ENCODE assay signal across 20 cellular contexts in genomic region chr11:125594958-125595357, GRCh38. TPM values are rescaled to one million over a fixed set of nuclear protein-coding genes. Genes with fewer than 3 reads are reported as not detected.
DNase-seq lines count a peak whose midpoint lies in the region; ATAC-seq, FAIRE-seq and TF ChIP-seq lines count a peak whose summit lies in the region.
"Had no signal": no experiment of that assay in that cellular context is flagged by ENCODE, and none has a peak within 500 bp of the region (broad histone marks: within the 10 kb centered on the region; RNA-seq: fewer than 3 reads in every experiment).

No MANE protein-coding gene starts in this region.

- no peaks in the 10 kb centered on the region for H3K27me3 Mint-ChIP-seq in stimulated activated naive B cell treated with anti-CD40 and anti-IgM and Interleukin-4, amounts not matched to agents 10 μg/mL and 1 μg/mL and 100 μg/mL, for 72 hours
- H3K27me3 Mint-ChIP-seq: stimulated activated naive CD8-positive, alpha-beta T cell treated with anti-CD3 and anti-CD28 coated beads, Interleukin-15, amount 100 ng/mL, for 72 hours had no signal

- RAD21 ChIA-PET in GM12878 (lab: Charles Lee; ENCODE audit: unreplicated experiment): no interaction called here

- WGBS in HepG2 (ENCODE audit: low lambda C conversion rate): 93% methylated on average over 3 of the region's 3 CpGs
- WGBS in right lobe of liver (ENCODE audit: insufficient coverage, low coverage, low lambda C conversion rate, missing lambda C conversion rate): 46% methylated on average over 3 of the region's 3 CpGs
- WGBS in GM12878 (ENCODE audit: insufficient coverage, insufficient replicate concordance, low lambda C conversion rate, missing lambda C conversion rate): 18% methylated on average over 3 of the region's 3 CpGs

- H3K4me1 ChIP-seq in HepG2 (ENCODE audit: insufficient read depth, low read length): peaks cover 33% of the 10 kb centered on the region
- H3K4me1 ChIP-seq in right lobe of liver: peaks cover 0 to 16% (median 8%) of the 10 kb centered on the region in 4 donors
- no peaks in the 10 kb centered on the region; the same call in 1 of the 2 replicates for H3K4me1 ChIP-seq in GM12878 (ENCODE audit: control insufficient read depth, insufficient read depth, low read length)
- no peaks in the 10 kb centered on the region for H3K4me1 ChIP-seq in SJCRH30

- no peak overlapping the region; a peak in 1 of 6 replicates for H3K4me3 ChIP-seq in HepG2 (replicated peaks in 1 of 3; ENCODE audit: insufficient read depth in 1 of 3, low read depth in 2 of 3, low read length in 3 of 3)
- no peak overlapping the region for H3K4me3 ChIP-seq in right lobe of liver
- peak overlapping the region; percentile 85 for H3K4me3 ChIP-seq in GM12878
- H3K4me3 ChIP-seq in SJCRH30: no peak overlapping the region
- H3K4me3 ChIP-seq: skin epidermis had no signal

- BruUV-seq in HepG2 (replicated peaks; lab: Mats Ljungman, UMichigan) (no TSS peak), GM12878 (replicated peaks; lab: Mats Ljungman, UMichigan) (no TSS peak)

- H3K27ac ChIP-seq in HepG2 (ENCODE audit: extremely low read length, insufficient read depth, low read length) (no peak overlapping the region), right lobe of liver (no peak overlapping the region), GM12878 (ENCODE audit: control insufficient read depth, insufficient read depth) (no peak overlapping the region), SJCRH30 (no peak overlapping the region), substantia nigra (ENCODE audit: low read depth, low read length, poor library complexity, severe bottlenecking) (no peak overlapping the region)
- H3K27ac ChIP-seq: epithelial cell of prostate, GM23248, skin epidermis had no signal

- TF ChIP-seq RAD21 in HepG2 (CRISPR knock-in tag; IDR thresholded peaks at IDR 0.05): no peak
- TF ChIP-seq RAD21 in GM12878 (IDR thresholded peaks at IDR 0.05; ENCODE audit: insufficient read depth, low read depth, low read length): no peak

- SMC1A ChIA-PET in GM12878 (lab: Charles Lee; ENCODE audit: uncharacterized antibody, unreplicated experiment): no interaction called here

- H3K4me1 Mint-ChIP-seq in stimulated activated naive B cell treated with anti-CD40 and anti-IgM and Interleukin-4, amounts not matched to agents 10 μg/mL and 1 μg/mL and 100 μg/mL, for 72 hours: peaks cover 23 to 48% of the 10 kb centered on the region in 2 donors

- H3K9ac ChIP-seq in HepG2 (ENCODE audit: insufficient read depth, low read depth, low read length) (peak overlapping the region; percentile 14; the same call in 1 of the 2 replicates), GM12878 (ENCODE audit: control insufficient read depth, insufficient read depth, low read length) (peak overlapping the region; percentile 2; the same call in 1 of the 2 replicates)
- H3K9ac ChIP-seq: GM23248 had no signal

- DNase-seq in HepG2 (ENCODE audit: low spot score) (no peak), right lobe of liver (no peak), NOMO-1 treated with dmso at 0.1 percent for 144 hours (lab: John Stamatoyannopoulos, UW; ENCODE audit: unreplicated experiment) (peak; percentile 9), GM12878 (ENCODE audit: low read depth, low spot score) (no peak), SJCRH30 (no peak), substantia nigra (lab: John Stamatoyannopoulos, UW) (no peak)
- DNase-seq in stimulated activated naive B cell treated with anti-CD40 and anti-IgM and Interleukin-4, amounts not matched to agents 10 μg/mL and 1 μg/mL and 100 μg/mL, for 72 hours: no peak
- DNase-seq: amniotic stem cell; BE2C; DMS79; GM23248; islet precursor cell; NCI-H1048; NCI-H82; stimulated activated naive CD8-positive, alpha-beta T cell treated with anti-CD3 and anti-CD28 coated beads, Interleukin-15, amount 100 ng/mL, for 72 hours had no signal

- H3K36me3 ChIP-seq in HepG2 (replicated peaks in 1 of 2; ENCODE audit: control insufficient read depth in 1 of 2, insufficient read depth in 2 of 2, low read length in 2 of 2) (peaks cover 7 to 29% of the 10 kb centered on the region in 2 experiments), right lobe of liver (peaks cover 0 to 35% (median 7%) of the 10 kb centered on the region in 4 donors), GM12878 (ENCODE audit: control insufficient read depth in 2 of 2, insufficient read depth in 2 of 2, low read length in 1 of 2) (peaks cover 0 to 6% of the 10 kb centered on the region in 2 experiments; a peak in 2 of 4 replicates), SJCRH30 (peaks cover 7% of the 10 kb centered on the region)

- intact Hi-C loops in HepG2 (cut with micrococcal nuclease; ENCODE audit: unreplicated experiment) (no loop called here), right lobe of liver (cut with DNase I) (no loop called here), GM12878 (cut with micrococcal nuclease; ENCODE audit: unreplicated experiment) (loop anchor here (5.0 kb wide), 2 partner anchors 103 to 292 kb away; partner anchors contain the start of gene HYLS1)

- H3K4me2 ChIP-seq in HepG2 (ENCODE audit: low read depth, low read length) (peak overlapping the region; percentile 39; the same call in 1 of the 2 replicates), GM12878 (ENCODE audit: control insufficient read depth, insufficient read depth) (peak overlapping the region; percentile 82)

- TF ChIP-seq CTCF in HepG2 (CRISPR knock-in tag; IDR thresholded peaks at IDR 0.05): no peak
- no peak for TF ChIP-seq CTCF in right lobe of liver (IDR thresholded peaks at IDR 0.05)
- no peak for TF ChIP-seq CTCF in GM12878 (IDR thresholded peaks at IDR 0.05 in 2 of 3, conservative IDR thresholded peaks at IDR 0.05 in 1 of 3; ENCODE audit: control insufficient read depth in 2 of 3, extremely low read depth in 1 of 3, insufficient read depth in 1 of 3, low read depth in 3 of 3, low read length in 3 of 3)

- H3K4me3 Mint-ChIP-seq in stimulated activated naive B cell treated with anti-CD40 and anti-IgM and Interleukin-4, amounts not matched to agents 10 μg/mL and 1 μg/mL and 100 μg/mL, for 72 hours: peak overlapping the region; percentile 72 to 74

- no peak for FAIRE-seq in HepG2 (lab: Jason Lieb, UNC)
- FAIRE-seq in GM12878 (lab: Jason Lieb, UNC): no peak
- FAIRE-seq: HTR-8/SVneo had no signal

- H4K20me1 ChIP-seq in HepG2 (ENCODE audit: insufficient read depth, low read length) (no peaks in the 10 kb centered on the region), GM12878 (ENCODE audit: control insufficient read depth, insufficient read depth) (no peaks in the 10 kb centered on the region)

- no peak for TF ChIP-seq POLR2A in HepG2 (IDR thresholded peaks at IDR 0.05; ENCODE audit: insufficient read depth in 1 of 2, low read depth in 2 of 2, low read length in 2 of 2)
- TF ChIP-seq POLR2A in right lobe of liver (IDR thresholded peaks at IDR 0.05): no peak
- TF ChIP-seq POLR2A in GM12878 (IDR thresholded peaks at IDR 0.05; ENCODE audit: low read depth, low read length): no peak

- POLR2A ChIA-PET in HepG2 (lab: Yijun Ruan, JAX): no interaction called here
- POLR2A ChIA-PET in GM12878 (lab: Charles Lee): interaction anchor here (0.7 to 1.5 kb wide), 2 partner anchors 25 to 293 kb away, joined by 3 to 6 read pairs; partner anchors contain the start of genes EI24 and HYLS1

- H3K27ac Mint-ChIP-seq in stimulated activated naive B cell treated with anti-CD40 and anti-IgM and Interleukin-4, amounts not matched to agents 10 μg/mL and 1 μg/mL and 100 μg/mL, for 72 hours: peak overlapping the region; percentile 26

- TF ChIP-seq EP300 in HepG2 (IDR thresholded peaks at IDR 0.05; ENCODE audit: low read depth in 2 of 2, low read length in 2 of 2) (no peak), HepG2 (CRISPR knock-in tag; IDR thresholded peaks at IDR 0.05; ENCODE audit: borderline replicate concordance) (no peak), GM12878 (IDR thresholded peaks at IDR 0.05; ENCODE audit: borderline replicate concordance in 1 of 2, control insufficient read depth in 1 of 2, low read depth in 2 of 2, low read length in 2 of 2) (no peak)

- no peaks in the 10 kb centered on the region for H3K9me3 Mint-ChIP-seq in stimulated activated naive B cell treated with anti-CD40 and anti-IgM and Interleukin-4, amounts not matched to agents 10 μg/mL and 1 μg/mL and 100 μg/mL, for 72 hours
- H3K9me3 Mint-ChIP-seq: stimulated activated naive CD8-positive, alpha-beta T cell treated with anti-CD3 and anti-CD28 coated beads, Interleukin-15, amount 100 ng/mL, for 72 hours had no signal

- peaks cover 53% of the 10 kb centered on the region for H3K79me2 ChIP-seq in HepG2 (ENCODE audit: insufficient read depth, low read length)
- H3K79me2 ChIP-seq in GM12878 (ENCODE audit: control insufficient read depth, insufficient read depth, low read length): peaks cover 58% of the 10 kb centered on the region

- H3K9me3 ChIP-seq in HepG2 (ENCODE audit: low read length) (no peaks in the 10 kb centered on the region), right lobe of liver (no peaks in the 10 kb centered on the region), GM12878 (replicated peaks; ENCODE audit: control insufficient read depth, insufficient read depth, low read length) (no peaks in the 10 kb centered on the region), SJCRH30 (replicated peaks) (no peaks in the 10 kb centered on the region)
- H3K9me3 ChIP-seq: BE2C had no signal

- in situ Hi-C loops in HepG2 (cut with HindIII; ENCODE audit: extremely low pct_ligation_motif_present, low pct_unique_long_range_greater_than_20kb) (no loop called here), GM12878 (cut with MboI) (no loop called here)

- peaks cover 29 to 63% of the 10 kb centered on the region in 2 donors for H3K36me3 Mint-ChIP-seq in stimulated activated naive B cell treated with anti-CD40 and anti-IgM and Interleukin-4, amounts not matched to agents 10 μg/mL and 1 μg/mL and 100 μg/mL, for 72 hours

- H3K27me3 ChIP-seq in HepG2 (ENCODE audit: control insufficient read depth in 1 of 2, insufficient read depth in 2 of 2, low read length in 2 of 2): no peaks in the 10 kb centered on the region; a peak in 1 of 5 replicates
- H3K27me3 ChIP-seq in right lobe of liver: no peaks in the 10 kb centered on the region
- no peaks in the 10 kb centered on the region for H3K27me3 ChIP-seq in GM12878 (replicated peaks in 1 of 2; ENCODE audit: control insufficient read depth in 2 of 2, insufficient read depth in 2 of 2, low read length in 1 of 2)
- no peaks in the 10 kb centered on the region for H3K27me3 ChIP-seq in SJCRH30
- H3K27me3 ChIP-seq: BE2C had no signal

- H2AFZ ChIP-seq in HepG2 (ENCODE audit: low read length): no peak overlapping the region
- H2AFZ ChIP-seq in GM12878 (ENCODE audit: control insufficient read depth, low read depth, low read length): no peak overlapping the region
- H2AFZ ChIP-seq: GM23248 had no signal

- CTCF ChIA-PET in HepG2 (lab: Yijun Ruan, JAX; ENCODE audit: low intra/inter-chr PET ratio, low total read pairs): no interaction called here
- CTCF ChIA-PET in GM12878 (lab: Yijun Ruan, JAX): interaction anchor here (5.3 kb wide), 1 partner anchor 26 kb away, joined by 33 read pairs; the partner anchor contains the start of gene EI24

- no peak for ATAC-seq in HepG2
- ATAC-seq in right lobe of liver: no peak
- no peak for ATAC-seq in GM12878
- no peak for ATAC-seq in stimulated activated naive B cell treated with anti-CD40 and anti-IgM and Interleukin-4, amounts not matched to agents 10 μg/mL and 1 μg/mL and 100 μg/mL, for 72 hours (replicated peaks)
- ATAC-seq in HG02884 (IDR thresholded peaks at IDR 0.05; ENCODE audit: unreplicated experiment): no peak
- ATAC-seq: Right ventricle myocardium inferior; stimulated activated naive CD8-positive, alpha-beta T cell treated with anti-CD3 and anti-CD28 coated beads, Interleukin-15, amount 100 ng/mL, for 72 hours had no signal

RNA-seq across cellular contexts. Expression of gene STT3A, which starts 2.3 kb away (rescaled TPM):
- 141 and 229 TPM in 2 replicates for total RNA-seq in HepG2 (2016; rRNA removed; fragmentation: Illumina TruSeq; extraction: Trizol)
- total RNA-seq in HepG2 (2016; cell fraction: cytosol; rRNA removed; fragmentation: Illumina TruSeq; extraction: Trizol; ENCODE audit: low read depth): 15.9 and 18.0 TPM in 2 replicates
- 132 and 230 TPM in 2 replicates for total RNA-seq in HepG2 (2016; cell fraction: insoluble cytoplasmic fraction; rRNA removed; fragmentation: Illumina TruSeq; extraction: Trizol)
- 41.6 and 47.1 TPM in 2 replicates for total RNA-seq in HepG2 (2016; cell fraction: membrane; rRNA removed; fragmentation: Illumina TruSeq; extraction: Trizol)
- 206 and 227 TPM in 2 replicates for total RNA-seq in HepG2 (2016; cell fraction: nucleus; rRNA removed; fragmentation: Illumina TruSeq; extraction: Trizol)
- 314 and 319 TPM in 2 replicates for polyA plus RNA-seq in HepG2 (2011; rRNA removed)
- 246 and 346 TPM in 2 replicates for polyA plus RNA-seq in HepG2 (2011; cell fraction: cytosol; rRNA removed)
- polyA plus RNA-seq in HepG2 (2011; cell fraction: nucleus; rRNA removed): 97.8 and 129 TPM in 2 replicates
- polyA plus RNA-seq in HepG2 (2012): 235 and 247 TPM in 2 replicates
- polyA plus RNA-seq in HepG2 (2016; cell fraction: cytosol; fragmentation: Illumina TruSeq; extraction: Trizol; ENCODE audit: low read depth): 17.5 and 22.3 TPM in 2 replicates
- polyA plus RNA-seq in HepG2 (2016; cell fraction: insoluble cytoplasmic fraction; fragmentation: Illumina TruSeq; extraction: Trizol; ENCODE audit: low read depth): 131 and 134 TPM in 2 replicates
- 31.9 and 40.3 TPM in 2 replicates for polyA plus RNA-seq in HepG2 (2016; cell fraction: membrane; fragmentation: Illumina TruSeq; extraction: Trizol; ENCODE audit: low read depth)
- polyA plus RNA-seq in HepG2 (2016; cell fraction: nucleus; fragmentation: Illumina TruSeq; extraction: Trizol; ENCODE audit: insufficient read depth, low read depth): 266 and 272 TPM in 2 replicates
- polyA minus RNA-seq in HepG2 (2011; rRNA and poly(A)+ RNA removed; ENCODE audit: low replicate concordance): 944 and 2,048 TPM in 2 replicates
- polyA minus RNA-seq in HepG2 (2011; cell fraction: cytosol; rRNA and poly(A)+ RNA removed): 324 and 343 TPM in 2 replicates
- 233 and 287 TPM in 2 replicates for polyA minus RNA-seq in HepG2 (2011; cell fraction: nucleus; rRNA and poly(A)+ RNA removed)
- 100 to 1,000 TPM in 1 of 6 experiments, 10 to 100 TPM in 5; 73.3 to 108 (median 86.8) TPM for total RNA-seq in right lobe of liver
- 202 and 205 TPM in 2 replicates for total RNA-seq in GM12878 (2013; cell fraction: nucleolus; rRNA removed)
- 139 and 141 TPM in 2 replicates for total RNA-seq in GM12878 (2014; rRNA removed)
- 92.0 and 94.7 TPM in 2 replicates for total RNA-seq in GM12878 (2014; rRNA removed; fragmentation: Illumina TruSeq; extraction: Trizol)
- total RNA-seq in GM12878 (2021): 112 and 114 TPM in 2 replicates
- polyA plus RNA-seq in GM12878 (2011; ENCODE audit: low read depth): 112 TPM
- 152 and 188 TPM in 2 replicates for polyA plus RNA-seq in GM12878 (2011; rRNA removed)
- 162 and 232 TPM in 2 replicates for polyA plus RNA-seq in GM12878 (2011; cell fraction: cytosol; rRNA removed)
- 117 and 119 TPM in 2 replicates for polyA plus RNA-seq in GM12878 (2011; cell fraction: nucleus; rRNA removed)
- polyA plus RNA-seq in GM12878 (2012): 108 and 128 TPM in 2 replicates
- 124 and 151 TPM in 2 replicates for polyA plus RNA-seq in GM12878 (2014; fragmentation: Illumina TruSeq; extraction: Trizol)
- polyA plus RNA-seq in GM12878 (2014; fragmentation: Nextera tagmentation; extraction: Ambion mirVana): 100 to 1,000 TPM in 1 of 2 experiments, 10 to 100 TPM in 1; 82.9 to 103 TPM
- 65.2 and 74.4 TPM in 2 replicates for polyA plus RNA-seq in GM12878 (2014; rRNA removed)
- polyA plus RNA-seq in GM12878 (2016; fragmentation: Nextera tagmentation; extraction: Ambion mirVana): 100 to 1,000 TPM; 193 to 202 TPM
- polyA minus RNA-seq in GM12878 (2011; rRNA and poly(A)+ RNA removed): 530 and 786 TPM in 2 replicates
- 106 and 109 TPM in 2 replicates for polyA minus RNA-seq in GM12878 (2011; cell fraction: cytosol; rRNA and poly(A)+ RNA removed)
- polyA minus RNA-seq in GM12878 (2011; cell fraction: nucleus; rRNA and poly(A)+ RNA removed): 81.2 and 107 TPM in 2 replicates
- 102 and 104 TPM in 2 replicates for total RNA-seq in SJCRH30 (2014; rRNA removed; shearing (Covaris generic))

RNA-seq across cellular contexts. Expression of gene EI24, which starts 25.7 kb away (rescaled TPM):
- total RNA-seq in HepG2 (2016; rRNA removed; fragmentation: Illumina TruSeq; extraction: Trizol): 126 and 138 TPM in 2 replicates
- 208 and 212 TPM in 2 replicates for total RNA-seq in HepG2 (2016; cell fraction: cytosol; rRNA removed; fragmentation: Illumina TruSeq; extraction: Trizol; ENCODE audit: low read depth)
- total RNA-seq in HepG2 (2016; cell fraction: insoluble cytoplasmic fraction; rRNA removed; fragmentation: Illumina TruSeq; extraction: Trizol): 124 and 136 TPM in 2 replicates
- total RNA-seq in HepG2 (2016; cell fraction: membrane; rRNA removed; fragmentation: Illumina TruSeq; extraction: Trizol): 398 and 405 TPM in 2 replicates
- 62.3 and 65.1 TPM in 2 replicates for total RNA-seq in HepG2 (2016; cell fraction: nucleus; rRNA removed; fragmentation: Illumina TruSeq; extraction: Trizol)
- polyA plus RNA-seq in HepG2 (2011; rRNA removed): 70.0 and 84.7 TPM in 2 replicates
- 74.3 and 105 TPM in 2 replicates for polyA plus RNA-seq in HepG2 (2011; cell fraction: cytosol; rRNA removed)
- polyA plus RNA-seq in HepG2 (2011; cell fraction: nucleus; rRNA removed): 19.8 and 28.7 TPM in 2 replicates
- 55.7 and 63.2 TPM in 2 replicates for polyA plus RNA-seq in HepG2 (2012)
- polyA plus RNA-seq in HepG2 (2016; cell fraction: cytosol; fragmentation: Illumina TruSeq; extraction: Trizol; ENCODE audit: low read depth): 321 and 335 TPM in 2 replicates
- 170 and 183 TPM in 2 replicates for polyA plus RNA-seq in HepG2 (2016; cell fraction: insoluble cytoplasmic fraction; fragmentation: Illumina TruSeq; extraction: Trizol; ENCODE audit: low read depth)
- polyA plus RNA-seq in HepG2 (2016; cell fraction: membrane; fragmentation: Illumina TruSeq; extraction: Trizol; ENCODE audit: low read depth): 442 and 463 TPM in 2 replicates
- 109 and 110 TPM in 2 replicates for polyA plus RNA-seq in HepG2 (2016; cell fraction: nucleus; fragmentation: Illumina TruSeq; extraction: Trizol; ENCODE audit: insufficient read depth, low read depth)
- 105 and 116 TPM in 2 replicates for polyA minus RNA-seq in HepG2 (2011; rRNA and poly(A)+ RNA removed; ENCODE audit: low replicate concordance)
- 34.0 and 35.6 TPM in 2 replicates for polyA minus RNA-seq in HepG2 (2011; cell fraction: cytosol; rRNA and poly(A)+ RNA removed)
- polyA minus RNA-seq in HepG2 (2011; cell fraction: nucleus; rRNA and poly(A)+ RNA removed): 20.9 and 25.4 TPM in 2 replicates
- total RNA-seq in right lobe of liver: 100 to 1,000 TPM in 5 of 6 experiments, 10 to 100 TPM in 1; 74.4 to 232 (median 113) TPM
- 29.1 and 31.1 TPM in 2 replicates for total RNA-seq in GM12878 (2013; cell fraction: nucleolus; rRNA removed)
- total RNA-seq in GM12878 (2014; rRNA removed): 76.1 and 86.5 TPM in 2 replicates
- 52.3 and 54.2 TPM in 2 replicates for total RNA-seq in GM12878 (2014; rRNA removed; fragmentation: Illumina TruSeq; extraction: Trizol)
- total RNA-seq in GM12878 (2021): 54.5 and 57.2 TPM in 2 replicates
- polyA plus RNA-seq in GM12878 (2011; ENCODE audit: low read depth): 31.3 TPM
- 84.6 and 87.0 TPM in 2 replicates for polyA plus RNA-seq in GM12878 (2011; rRNA removed)
- 66.8 and 83.4 TPM in 2 replicates for polyA plus RNA-seq in GM12878 (2011; cell fraction: cytosol; rRNA removed)
- polyA plus RNA-seq in GM12878 (2011; cell fraction: nucleus; rRNA removed): 35.4 and 36.5 TPM in 2 replicates
- polyA plus RNA-seq in GM12878 (2012): 29.4 and 37.7 TPM in 2 replicates
- 80.7 and 89.6 TPM in 2 replicates for polyA plus RNA-seq in GM12878 (2014; fragmentation: Illumina TruSeq; extraction: Trizol)
- 10 to 100 TPM; 20.3 to 32.8 TPM for polyA plus RNA-seq in GM12878 (2014; fragmentation: Nextera tagmentation; extraction: Ambion mirVana)
- polyA plus RNA-seq in GM12878 (2014; rRNA removed): 61.5 and 64.7 TPM in 2 replicates
- polyA plus RNA-seq in GM12878 (2016; fragmentation: Nextera tagmentation; extraction: Ambion mirVana): 100 to 1,000 TPM; 122 to 127 TPM
- 71.5 and 76.5 TPM in 2 replicates for polyA minus RNA-seq in GM12878 (2011; rRNA and poly(A)+ RNA removed)
- 18.3 and 20.3 TPM in 2 replicates for polyA minus RNA-seq in GM12878 (2011; cell fraction: cytosol; rRNA and poly(A)+ RNA removed)
- 8.3 and 15.2 TPM in 2 replicates for polyA minus RNA-seq in GM12878 (2011; cell fraction: nucleus; rRNA and poly(A)+ RNA removed)
- total RNA-seq in SJCRH30 (2014; rRNA removed; shearing (Covaris generic)): 81.7 and 85.0 TPM in 2 replicates

RNA-seq across cellular contexts. Expression of gene CHEK1, which starts 30.0 kb away (rescaled TPM):
- total RNA-seq in HepG2 (2016; rRNA removed; fragmentation: Illumina TruSeq; extraction: Trizol) (83.2 and 152 TPM in 2 replicates), right lobe of liver (1 to 10 TPM in 4 of 6 experiments, under 1 TPM in 2; 0.59 to 6.9 (median 1.7) TPM), GM12878 (2014; rRNA removed) (53.7 and 59.6 TPM in 2 replicates), GM12878 (2014; rRNA removed; fragmentation: Illumina TruSeq; extraction: Trizol) (66.1 and 66.8 TPM in 2 replicates), GM12878 (2021) (67.1 and 68.2 TPM in 2 replicates)
- 21.4 and 24.7 TPM in 2 replicates for total RNA-seq in HepG2 (2016; cell fraction: cytosol; rRNA removed; fragmentation: Illumina TruSeq; extraction: Trizol; ENCODE audit: low read depth)
- total RNA-seq in HepG2 (2016; cell fraction: insoluble cytoplasmic fraction; rRNA removed; fragmentation: Illumina TruSeq; extraction: Trizol): 81.6 and 154 TPM in 2 replicates
- total RNA-seq in HepG2 (2016; cell fraction: membrane; rRNA removed; fragmentation: Illumina TruSeq; extraction: Trizol): 46.5 and 56.2 TPM in 2 replicates
- total RNA-seq in HepG2 (2016; cell fraction: nucleus; rRNA removed; fragmentation: Illumina TruSeq; extraction: Trizol): 56.3 and 62.5 TPM in 2 replicates
- polyA plus RNA-seq in HepG2 (2011; rRNA removed) (11.0 and 17.8 TPM in 2 replicates), GM12878 (2011; rRNA removed) (65.0 and 99.2 TPM in 2 replicates), GM12878 (2014; fragmentation: Illumina TruSeq; extraction: Trizol) (72.9 and 75.5 TPM in 2 replicates), GM12878 (2014; fragmentation: Nextera tagmentation; extraction: Ambion mirVana) (10 to 100 TPM; 47.0 to 52.5 TPM), GM12878 (2014; rRNA removed) (42.1 and 43.8 TPM in 2 replicates), GM12878 (2016; fragmentation: Nextera tagmentation; extraction: Ambion mirVana) (10 to 100 TPM; 66.2 to 68.6 TPM)
- polyA plus RNA-seq in HepG2 (2011; cell fraction: cytosol; rRNA removed): 8.6 and 9.4 TPM in 2 replicates
- polyA plus RNA-seq in HepG2 (2011; cell fraction: nucleus; rRNA removed): 8.6 and 9.6 TPM in 2 replicates
- polyA plus RNA-seq in HepG2 (2012): 10.1 and 24.7 TPM in 2 replicates
- polyA plus RNA-seq in HepG2 (2016; cell fraction: cytosol; fragmentation: Illumina TruSeq; extraction: Trizol; ENCODE audit: low read depth): 14.9 and 15.0 TPM in 2 replicates
- polyA plus RNA-seq in HepG2 (2016; cell fraction: insoluble cytoplasmic fraction; fragmentation: Illumina TruSeq; extraction: Trizol; ENCODE audit: low read depth): 102 and 108 TPM in 2 replicates
- polyA plus RNA-seq in HepG2 (2016; cell fraction: membrane; fragmentation: Illumina TruSeq; extraction: Trizol; ENCODE audit: low read depth): 30.1 and 31.3 TPM in 2 replicates
- polyA plus RNA-seq in HepG2 (2016; cell fraction: nucleus; fragmentation: Illumina TruSeq; extraction: Trizol; ENCODE audit: insufficient read depth, low read depth): 56.2 and 66.9 TPM in 2 replicates
- 11.3 and 21.3 TPM in 2 replicates for polyA minus RNA-seq in HepG2 (2011; rRNA and poly(A)+ RNA removed; ENCODE audit: low replicate concordance)
- polyA minus RNA-seq in HepG2 (2011; cell fraction: cytosol; rRNA and poly(A)+ RNA removed): 12.0 and 13.8 TPM in 2 replicates
- 32.1 and 40.6 TPM in 2 replicates for polyA minus RNA-seq in HepG2 (2011; cell fraction: nucleus; rRNA and poly(A)+ RNA removed)
- total RNA-seq in GM12878 (2013; cell fraction: nucleolus; rRNA removed): 52.5 and 58.9 TPM in 2 replicates
- polyA plus RNA-seq in GM12878 (2011; ENCODE audit: low read depth): 15.9 TPM
- 26.8 and 27.8 TPM in 2 replicates for polyA plus RNA-seq in GM12878 (2011; cell fraction: cytosol; rRNA removed)
- 21.8 and 24.9 TPM in 2 replicates for polyA plus RNA-seq in GM12878 (2011; cell fraction: nucleus; rRNA removed)
- polyA plus RNA-seq in GM12878 (2012): 22.8 and 30.9 TPM in 2 replicates
- 32.4 and 37.7 TPM in 2 replicates for polyA minus RNA-seq in GM12878 (2011; rRNA and poly(A)+ RNA removed)
- 17.0 and 21.0 TPM in 2 replicates for polyA minus RNA-seq in GM12878 (2011; cell fraction: cytosol; rRNA and poly(A)+ RNA removed)
- 34.2 and 51.4 TPM in 2 replicates for polyA minus RNA-seq in GM12878 (2011; cell fraction: nucleus; rRNA and poly(A)+ RNA removed)
- total RNA-seq in SJCRH30 (2014; rRNA removed; shearing (Covaris generic)): 48.3 and 50.9 TPM in 2 replicates
